Comparison of ENCODE assay signal across 8 cellular contexts in the genomic region with DNA sequence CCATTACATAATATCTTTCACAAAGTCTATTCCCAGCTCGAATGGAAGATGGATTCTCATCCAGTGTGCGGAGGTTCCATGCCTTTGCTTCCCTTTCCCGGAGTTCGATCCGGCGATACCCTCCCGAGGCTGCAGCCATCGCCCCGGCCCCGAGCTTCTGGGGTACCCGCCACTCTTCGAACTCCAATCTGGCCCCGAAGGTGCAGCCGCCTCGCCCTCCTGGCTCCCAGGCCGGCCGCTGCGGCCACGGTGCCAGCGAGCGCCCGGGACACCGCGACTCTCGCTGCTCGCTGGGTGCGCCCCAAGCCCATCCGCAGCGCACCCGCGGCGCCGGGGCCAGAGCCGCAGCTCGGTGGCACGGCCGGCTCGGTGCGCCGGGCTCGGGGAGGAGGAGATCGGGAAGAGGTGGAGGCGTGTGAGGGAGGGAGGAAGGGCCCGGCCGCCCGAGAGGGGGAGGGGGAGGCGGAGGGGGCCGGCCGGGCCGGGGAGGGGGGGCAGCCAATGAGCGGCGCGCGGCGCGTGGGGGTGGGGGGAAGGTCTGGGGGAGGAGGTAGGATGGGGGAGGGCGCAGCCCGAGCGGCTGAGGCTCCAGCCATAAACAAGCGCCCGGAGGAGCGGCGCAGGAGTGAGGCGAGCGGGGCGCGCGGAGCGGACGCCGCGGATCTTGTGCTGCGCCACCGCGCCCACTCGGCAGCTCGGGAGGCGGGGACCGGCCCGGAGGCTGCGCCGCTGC.
A peak's percentile ranks its signal among the peaks of the same experiment; 100 is the strongest.
DNase-seq lines count a peak whose midpoint lies in the region; ATAC-seq and TF ChIP-seq lines count a peak whose summit lies in the region.

CRIM1 (plus strand) TSS at position 622 of the 733 bp plus-strand sequence. CDS start 515 bp downstream, outside the sequence.

- peaks cover 4% of the 10 kb centered on the region for H3K4me1 ChIP-seq in endocrine pancreas (ENCODE audit: control insufficient read depth, insufficient read depth, low read length)

- H3K36me3 ChIP-seq in endocrine pancreas (ENCODE audit: control insufficient read depth, insufficient read depth, low read length) = no peaks in the 10 kb centered on the region

- H3K9me3 ChIP-seq in endocrine pancreas (ENCODE audit: control insufficient read depth, low read length) = no peaks in the 10 kb centered on the region

- peak; percentile 43 for ATAC-seq in GM18505 (IDR thresholded peaks at IDR 0.05; ENCODE audit: unreplicated experiment)
- peak; percentile 46 for ATAC-seq in HG02588 (IDR thresholded peaks at IDR 0.05; ENCODE audit: unreplicated experiment)

- peak within 1 kb of the TSS; percentile 78 for H3K9ac ChIP-seq in endocrine pancreas (ENCODE audit: control insufficient read depth, insufficient read depth, low read length)

- no peaks in the 10 kb centered on the region for H3K27me3 ChIP-seq in endocrine pancreas (ENCODE audit: control insufficient read depth, insufficient read depth, low read length)

- TF ChIP-seq POLR2A in GM18505 (IDR thresholded peaks at IDR 0.05; ENCODE audit: borderline replicate concordance, extremely low read depth, insufficient read depth, insufficient read length) = peak; percentile 53

- peak; percentile 67 for DNase-seq in NCI-H2196 treated with DMSO at 0.1 percent for 48 hours (lab: John Stamatoyannopoulos, UW; ENCODE audit: unreplicated experiment)
- peak in 2 of 3 experiments; percentile 34 to 36 for DNase-seq in activated CD8-positive, alpha-beta memory T cell treated with anti-CD3 and anti-CD28 coated beads for 48 hours (ENCODE audit: low read depth in 2 of 3, low spot score in 2 of 3)
- peak; percentile 87 for DNase-seq in medulla oblongata (ENCODE audit: extremely low spot score)
- peak; percentile 36 to 44 (median 39) for DNase-seq in stimulated activated CD4-positive, alpha-beta T cell treated with anti-CD3 and anti-CD28 coated beads, TNF-alpha, amount 100 ng/mL, for 4 hours (ENCODE audit: low read depth in 3 of 3)
- DNase-seq in NCI-H1694 treated with DMSO at 0.1 percent for 48 hours (lab: John Stamatoyannopoulos, UW) = no peak

- peak within 1 kb of the TSS; percentile 68 for H3K4me3 ChIP-seq in endocrine pancreas (ENCODE audit: control insufficient read depth, insufficient read depth, low read length)
